Comparison of ENCODE assay signal across 1 cellular context in the genomic region with DNA sequence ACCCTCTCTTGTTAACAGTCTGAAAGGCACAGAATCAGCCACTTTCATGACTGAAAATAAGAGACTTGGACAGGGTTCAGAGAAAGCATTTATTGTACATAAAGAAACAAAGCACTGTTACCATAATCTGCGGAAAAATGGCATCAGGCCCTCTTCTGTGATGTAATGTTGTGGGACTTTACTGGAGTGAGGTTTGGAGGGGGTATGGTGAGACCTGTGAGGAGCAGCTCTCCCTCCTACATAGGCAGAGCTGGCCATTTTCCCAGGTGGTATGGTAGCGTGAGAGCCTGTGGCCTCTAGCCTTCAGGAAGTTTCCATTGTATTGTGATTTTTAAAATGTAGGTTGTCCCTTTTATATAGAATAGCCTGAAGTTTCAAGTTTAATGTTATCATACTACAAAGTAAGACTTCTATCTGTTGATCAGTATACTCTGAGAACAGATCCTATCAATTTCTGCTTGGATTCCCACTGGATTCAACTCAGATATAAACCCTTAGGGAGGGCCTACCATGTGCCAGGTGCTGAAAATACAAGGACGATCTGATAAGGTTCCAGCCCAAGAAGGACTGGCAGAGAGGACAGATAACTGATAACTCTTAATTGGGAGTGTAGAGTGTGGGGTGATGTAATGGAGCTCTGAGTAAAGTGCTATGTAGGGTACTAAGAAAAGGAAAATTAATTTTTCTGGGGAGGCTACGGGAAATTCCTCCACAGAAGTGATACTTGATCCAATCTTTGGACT.
TF ChIP-seq lines count a peak whose summit lies in the region.

No MANE protein-coding gene starts in this region.

TF ChIP-seq in SK-N-SH, 30 proteins besides CTCF, POLR2A, EP300 and RAD21 (continued from another document):
- TF ChIP-seq TCF12 (IDR thresholded peaks at IDR 0.05), result 0 out of 2 replicates have a peak, but pooled peaks have one; percentile 19
- no peak for TF ChIP-seq SMC3 (IDR thresholded peaks at IDR 0.05; ENCODE audit: low read depth, low read length)
- no peak for TF ChIP-seq USF2 (IDR thresholded peaks at IDR 0.05; ENCODE audit: borderline replicate concordance, low read depth, low read length)
- TF ChIP-seq USF1 (IDR thresholded peaks at IDR 0.05; ENCODE audit: borderline replicate concordance, low read depth), result no peak
- no peak for TF ChIP-seq MEF2A (IDR thresholded peaks at IDR 0.05; ENCODE audit: borderline replicate concordance, low read depth)
- TF ChIP-seq RCOR1 (IDR thresholded peaks at IDR 0.05; ENCODE audit: low read length), result no peak; the same call in 1 of the 2 replicates
